ENCODE assay signal across 9 cellular contexts in the genomic region with DNA sequence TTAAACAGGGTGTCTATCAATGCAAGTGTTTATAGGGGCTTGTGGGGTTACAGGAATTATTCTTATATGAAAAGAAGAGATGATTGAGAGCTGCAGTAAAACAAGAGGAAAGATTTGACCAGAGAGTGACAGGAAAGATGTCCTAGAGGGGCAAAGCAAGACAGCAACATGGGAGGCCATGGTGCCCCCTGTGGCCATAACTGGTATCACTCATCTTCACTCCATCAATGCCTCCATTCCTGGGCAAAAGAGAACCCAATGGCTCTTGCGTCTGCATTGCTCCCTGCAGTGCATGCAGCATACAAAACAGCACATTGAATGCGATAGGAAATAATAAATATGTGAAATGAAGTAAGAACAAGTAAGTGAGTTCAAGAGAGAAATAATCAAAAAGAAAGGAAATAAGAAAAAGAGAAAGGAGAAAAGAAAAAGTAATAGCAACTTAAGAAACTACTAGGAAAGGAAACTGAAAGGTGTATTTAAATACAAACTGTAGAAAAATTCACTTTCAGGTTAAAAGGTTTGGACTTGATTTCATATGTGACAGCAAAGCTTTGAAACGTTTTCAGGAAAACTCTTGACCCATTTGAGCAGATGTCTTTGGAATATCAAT.
DNase-seq lines count a peak whose midpoint lies in the region; ATAC-seq and TF ChIP-seq lines count a peak whose summit lies in the region.
"Had no signal": no experiment of that assay in that cellular context is flagged by ENCODE, and none has a peak within 500 bp of the region (broad histone marks: within the 10 kb centered on the region; RNA-seq: fewer than 3 reads in every experiment).

No MANE protein-coding gene starts in this region.

- no peaks in the 10 kb centered on the region for H3K4me1 Mint-ChIP-seq in activated CD8-positive, alpha-beta T cell treated with anti-CD3 and anti-CD28 coated beads for 36 hours (ENCODE audit: low read depth)
- H3K4me1 Mint-ChIP-seq in activated CD8-positive, alpha-beta T cell treated with anti-CD3 and anti-CD28 coated beads, Interleukin-2, amount 10 ng/mL, durations not matched to agents 7 days and 5 days (ENCODE audit: low read depth) = no peaks in the 10 kb centered on the region
- H3K4me1 Mint-ChIP-seq in osteocyte (ENCODE audit: unreplicated experiment) = peaks cover 79% of the 10 kb centered on the region

- no peak overlapping the region for H3K9ac ChIP-seq in GM23248

- CTCF ChIA-PET in activated CD8-positive, alpha-beta T cell treated with anti-CD3 and anti-CD28 coated beads for 36 hours (lab: Charles Lee) = no interaction called here
- CTCF ChIA-PET in activated CD8-positive, alpha-beta T cell treated with anti-CD3 and anti-CD28 coated beads, Interleukin-2, amount 10 ng/mL, durations not matched to agents 7 days and 5 days (lab: Charles Lee) = no interaction called here

- no peak overlapping the region for H3K4me3 ChIP-seq in astrocyte of the cerebellum (ENCODE audit: low read depth, low read length)
- no peak overlapping the region for H3K4me3 ChIP-seq in GM23248

- TF ChIP-seq CTCF in activated CD8-positive, alpha-beta T cell treated with anti-CD3 and anti-CD28 coated beads for 36 hours (IDR thresholded peaks at IDR 0.05) = peak; percentile 22
- TF ChIP-seq CTCF in astrocyte of the cerebellum (IDR thresholded peaks at IDR 0.05; ENCODE audit: low read depth, low read length, missing control alignments) (peak; percentile 52), osteocyte (IDR thresholded peaks at IDR 0.05) (peak; percentile 56)

- DNase-seq in activated CD8-positive, alpha-beta T cell treated with anti-CD3 and anti-CD28 coated beads for 36 hours = peak; percentile 6
- no peak for DNase-seq in activated CD8-positive, alpha-beta T cell treated with anti-CD3 and anti-CD28 coated beads, Interleukin-2, amount 10 ng/mL, durations not matched to agents 7 days and 5 days
- no peak for DNase-seq in astrocyte of the cerebellum (ENCODE audit: low read depth)
- DNase-seq in osteocyte (ENCODE audit: extremely low spot score, unreplicated experiment) = no peak
- DNase-seq in GM23248 = no peak
- no peak for DNase-seq in DMS79 (lab: John Stamatoyannopoulos, UW)
- DNase-seq in pons (ENCODE audit: low spot score) = no peak
- DNase-seq: occipital lobe had no signal

- H3K36me3 Mint-ChIP-seq in activated CD8-positive, alpha-beta T cell treated with anti-CD3 and anti-CD28 coated beads for 36 hours (ENCODE audit: low read depth) = no peaks in the 10 kb centered on the region
- no peaks in the 10 kb centered on the region for H3K36me3 Mint-ChIP-seq in activated CD8-positive, alpha-beta T cell treated with anti-CD3 and anti-CD28 coated beads, Interleukin-2, amount 10 ng/mL, durations not matched to agents 7 days and 5 days (ENCODE audit: low read depth)
- peaks cover 17% of the 10 kb centered on the region for H3K36me3 Mint-ChIP-seq in osteocyte (ENCODE audit: unreplicated experiment)

- H3K27me3 Mint-ChIP-seq in activated CD8-positive, alpha-beta T cell treated with anti-CD3 and anti-CD28 coated beads for 36 hours = no peaks in the 10 kb centered on the region
- H3K27me3 Mint-ChIP-seq in activated CD8-positive, alpha-beta T cell treated with anti-CD3 and anti-CD28 coated beads, Interleukin-2, amount 10 ng/mL, durations not matched to agents 7 days and 5 days (ENCODE audit: low read depth) = no peaks in the 10 kb centered on the region
- no peaks in the 10 kb centered on the region for H3K27me3 Mint-ChIP-seq in osteocyte (ENCODE audit: unreplicated experiment)

- H3K4me3 Mint-ChIP-seq in activated CD8-positive, alpha-beta T cell treated with anti-CD3 and anti-CD28 coated beads for 36 hours = no peak overlapping the region
- H3K4me3 Mint-ChIP-seq in activated CD8-positive, alpha-beta T cell treated with anti-CD3 and anti-CD28 coated beads, Interleukin-2, amount 10 ng/mL, durations not matched to agents 7 days and 5 days = no peak overlapping the region
- no peak overlapping the region for H3K4me3 Mint-ChIP-seq in osteocyte (ENCODE audit: unreplicated experiment)

- no peak overlapping the region for H3K27ac Mint-ChIP-seq in activated CD8-positive, alpha-beta T cell treated with anti-CD3 and anti-CD28 coated beads for 36 hours
- no peak overlapping the region for H3K27ac Mint-ChIP-seq in activated CD8-positive, alpha-beta T cell treated with anti-CD3 and anti-CD28 coated beads, Interleukin-2, amount 10 ng/mL, durations not matched to agents 7 days and 5 days
- H3K27ac Mint-ChIP-seq in osteocyte (ENCODE audit: unreplicated experiment) = peak overlapping the region; percentile 79

- H3K9me3 Mint-ChIP-seq in activated CD8-positive, alpha-beta T cell treated with anti-CD3 and anti-CD28 coated beads for 36 hours = peaks cover 2% of the 10 kb centered on the region
- peaks cover 12% of the 10 kb centered on the region for H3K9me3 Mint-ChIP-seq in activated CD8-positive, alpha-beta T cell treated with anti-CD3 and anti-CD28 coated beads, Interleukin-2, amount 10 ng/mL, durations not matched to agents 7 days and 5 days (ENCODE audit: insufficient read depth)
- H3K9me3 Mint-ChIP-seq in osteocyte (ENCODE audit: unreplicated experiment) = peaks cover 3% of the 10 kb centered on the region

- peaks cover 46% of the 10 kb centered on the region for H3K4me1 ChIP-seq in GM23248 (ENCODE audit: insufficient read depth)

- no peaks in the 10 kb centered on the region for H4K20me1 ChIP-seq in GM23248 (ENCODE audit: insufficient read depth)

- H3K9me3 ChIP-seq in GM23248 (ENCODE audit: low read depth) = no peaks in the 10 kb centered on the region

- POLR2A ChIA-PET in activated CD8-positive, alpha-beta T cell treated with anti-CD3 and anti-CD28 coated beads for 36 hours (lab: Charles Lee) = no interaction called here
- POLR2A ChIA-PET in activated CD8-positive, alpha-beta T cell treated with anti-CD3 and anti-CD28 coated beads, Interleukin-2, amount 10 ng/mL, durations not matched to agents 7 days and 5 days (lab: Charles Lee) = no interaction called here

- peaks cover 36% of the 10 kb centered on the region for H3F3A ChIP-seq in GM23248 (ENCODE audit: insufficient read depth)

- in situ Hi-C loops in astrocyte of the cerebellum (cut with HindIII; ENCODE audit: low sequenced_read_pairs) = no loop called here
- in situ Hi-C loops in GM23248 (cut with MboI) = no loop called here

- no peak overlapping the region for H2AFZ ChIP-seq in GM23248

- no peaks in the 10 kb centered on the region; the same call in 1 of the 2 replicates for H3K36me3 ChIP-seq in GM23248 (ENCODE audit: low read depth)

- ATAC-seq in activated CD8-positive, alpha-beta T cell treated with anti-CD3 and anti-CD28 coated beads for 36 hours = no peak
- ATAC-seq in activated CD8-positive, alpha-beta T cell treated with anti-CD3 and anti-CD28 coated beads, Interleukin-2, amount 10 ng/mL, durations not matched to agents 7 days and 5 days = no peak
- peak; percentile 83 for ATAC-seq in HG03354 (IDR thresholded peaks at IDR 0.05; ENCODE audit: poor library complexity, severe bottlenecking, unreplicated experiment)

- no peaks in the 10 kb centered on the region for H3K27me3 ChIP-seq in GM23248 (replicated peaks; ENCODE audit: insufficient read depth)

- WGBS in GM23248 (ENCODE audit: low coverage in 1 of 2, low lambda C conversion rate in 2 of 2, missing lambda C conversion rate in 2 of 2), 2 experiments = 76 to 80% methylated on average over 3 of the region's 3 CpGs

- H3K27ac ChIP-seq in GM23248 = no peak overlapping the region

- peaks cover 13% of the 10 kb centered on the region; the same call in 1 of the 2 replicates for H3K79me2 ChIP-seq in GM23248 (ENCODE audit: insufficient read depth)

- no peak overlapping the region for H3K4me2 ChIP-seq in GM23248 (ENCODE audit: unreplicated experiment)

- no peaks in the 10 kb centered on the region for H3K9me2 ChIP-seq in GM23248 (ENCODE audit: insufficient read depth)

- intact Hi-C loops in activated CD8-positive, alpha-beta T cell treated with anti-CD3 and anti-CD28 coated beads for 36 hours (cut with micrococcal nuclease) = no loop called here
